Comparison of ENCODE assay signal across 2 cellular contexts in genomic region chr14:24092960-24093900, GRCh38.
TF ChIP-seq lines count a peak whose summit lies in the region.

No MANE protein-coding gene starts in this region.

TF ChIP-seq in IMR-90, 13 proteins besides CTCF, POLR2A, EP300 and RAD21 (continued from another document):
- TF ChIP-seq USF2 (IDR thresholded peaks at IDR 0.05; ENCODE audit: low read depth, low read length): no peak
- TF ChIP-seq BHLHE40 (IDR thresholded peaks at IDR 0.05; ENCODE audit: low read depth, low read length): no peak
- no peak for TF ChIP-seq MXI1 (IDR thresholded peaks at IDR 0.05; ENCODE audit: borderline replicate concordance, low read depth, low read length)
- TF ChIP-seq MAZ (IDR thresholded peaks at IDR 0.05; ENCODE audit: borderline replicate concordance, low read depth, low read length): no peak

TF ChIP-seq in HEK293T, 16 proteins besides CTCF, POLR2A, EP300 and RAD21 (continued from another document):
- TF ChIP-seq LEF1 (IDR thresholded peaks at IDR 0.05; ENCODE audit: borderline replicate concordance): no peak
- no peak for TF ChIP-seq BHLHE40 (IDR thresholded peaks at IDR 0.05; ENCODE audit: borderline replicate concordance)
- no peak for TF ChIP-seq ARNT (IDR thresholded peaks at IDR 0.05)
- no peak for TF ChIP-seq PKNOX1 (IDR thresholded peaks at IDR 0.05)
- no peak for TF ChIP-seq NFRKB (IDR thresholded peaks at IDR 0.05)
- TF ChIP-seq FOXK2 (IDR thresholded peaks at IDR 0.05): no peak
- no peak for TF ChIP-seq FOXM1 (IDR thresholded peaks at IDR 0.05; ENCODE audit: borderline replicate concordance)
- TF ChIP-seq L3MBTL2 (conservative IDR thresholded peaks at IDR 0.05): no peak
- TF ChIP-seq FOXA1 (IDR thresholded peaks at IDR 0.05): no peak
- TF ChIP-seq SP1 (IDR thresholded peaks at IDR 0.05): no peak
